Comparison of ENCODE assay signal across 21 cellular contexts in the genomic region with DNA sequence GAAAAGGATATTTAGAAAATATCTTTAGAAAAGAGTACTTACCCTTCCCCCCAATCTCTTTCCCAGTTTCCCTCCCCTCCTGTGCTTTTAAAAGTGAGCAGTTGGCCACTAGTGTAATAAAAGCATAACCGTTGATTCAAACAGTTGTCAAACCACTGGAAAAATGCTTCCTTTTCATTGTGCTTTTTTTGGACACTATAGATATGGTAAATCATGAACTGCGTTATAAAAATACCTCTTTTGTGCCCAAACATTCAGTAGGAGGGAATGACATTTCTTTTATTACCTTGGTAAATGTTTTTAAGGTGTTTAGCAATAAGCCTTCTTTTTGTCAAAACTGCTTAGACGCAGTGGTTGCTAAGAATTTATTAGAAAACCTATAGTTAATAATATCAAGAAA.
A peak's percentile ranks its signal among the peaks of the same experiment; 100 is the strongest.
DNase-seq lines count a peak whose midpoint lies in the region; ATAC-seq, FAIRE-seq and TF ChIP-seq lines count a peak whose summit lies in the region.
"Had no signal": no experiment of that assay in that cellular context is flagged by ENCODE, and none has a peak within 500 bp of the region (broad histone marks: within the 10 kb centered on the region; RNA-seq: fewer than 3 reads in every experiment).

No MANE protein-coding gene starts in this region.

- H3K27ac ChIP-seq in A549 (no peak overlapping the region), SJSA1 (peak overlapping the region; percentile 50), tibial nerve (no peak overlapping the region)
- H3K27ac ChIP-seq: Peyer's patch, SK-N-MC had no signal

- ATAC-seq in A549: no peak
- ATAC-seq in HG03378 (IDR thresholded peaks at IDR 0.05; ENCODE audit: unreplicated experiment): no peak
- ATAC-seq: K562 had no signal

- H3K4me3 ChIP-seq in A549 (no peak overlapping the region), SJSA1 (no peak overlapping the region), tibial nerve (no peak overlapping the region)
- H3K4me3 ChIP-seq: K562, Peyer's patch, SK-N-MC had no signal

- peaks cover 26% of the 10 kb centered on the region; the same call in 2 of the 3 replicates for H3K4me1 ChIP-seq in A549
- peaks cover 80% of the 10 kb centered on the region for H3K4me1 ChIP-seq in SJSA1 (replicated peaks)
- peaks cover 0 to 8% (median 0%) of the 10 kb centered on the region in 4 donors for H3K4me1 ChIP-seq in tibial nerve
- H3K4me1 ChIP-seq: Peyer's patch had no signal

- CTCF ChIA-PET in A549 (lab: Yijun Ruan, JAX): no interaction called here

- POLR2A ChIA-PET in A549 (lab: Yijun Ruan, JAX): no interaction called here

- 80% methylated on average over 3 of the region's 3 CpGs for WGBS in A549 (ENCODE audit: missing lambda C conversion rate)
- 61 to 66% methylated on average over 3 of the region's 3 CpGs for WGBS in tibial nerve, 2 donors

- DNase-seq in A549 (ENCODE audit: low read depth in 1 of 2, low spot score in 1 of 2) (no peak), NCI-H146 (lab: John Stamatoyannopoulos, UW) (peak; percentile 24), NCI-H748 treated with DMSO at 0.1 percent for 48 hours (lab: John Stamatoyannopoulos, UW) (peak; percentile 47), SJSA1 (ENCODE audit: low read depth in 1 of 2, low spot score in 2 of 2) (peak in 1 of 2 experiments; percentile 44), putamen (ENCODE audit: low spot score) (no peak), tibial nerve (ENCODE audit: low spot score in 2 of 2) (no peak)
- DNase-seq: 8988T, Calu3, DMS79 treated with DMSO at 0.1 percent for 48 hours, H7, Kasumi-1, NCI-H1048, NCI-H1436, NCI-H446 treated with DMSO at 0.1 percent for 48 hours, Peyer's patch, SHP77 treated with DMSO at 0.1 percent for 48 hours had no signal

- no peaks in the 10 kb centered on the region for H3K27me3 ChIP-seq in SJSA1 (replicated peaks)
- no peaks in the 10 kb centered on the region for H3K27me3 ChIP-seq in tibial nerve
- H3K27me3 ChIP-seq: Peyer's patch had no signal

- TF ChIP-seq EP300 in A549 (IDR thresholded peaks at IDR 0.05) (no peak), tibial nerve (IDR thresholded peaks at IDR 0.05) (no peak)

- TF ChIP-seq POLR2A in A549 (IDR thresholded peaks at IDR 0.05; ENCODE audit: low read length) (no peak), tibial nerve (IDR thresholded peaks at IDR 0.05) (no peak)

- peak; percentile 46 for FAIRE-seq in A549 (lab: Jason Lieb, UNC)
- FAIRE-seq: GM19239, HTR-8/SVneo had no signal

- no peaks in the 10 kb centered on the region for H3K36me3 ChIP-seq in SJSA1
- H3K36me3 ChIP-seq in tibial nerve: no peaks in the 10 kb centered on the region
- H3K36me3 ChIP-seq: Peyer's patch had no signal

- H3K9me3 ChIP-seq in A549 (no peaks in the 10 kb centered on the region), SJSA1 (replicated peaks) (no peaks in the 10 kb centered on the region), tibial nerve (no peaks in the 10 kb centered on the region)
- H3K9me3 ChIP-seq: Peyer's patch had no signal

- no peak overlapping the region for H3K4me2 ChIP-seq in A549

- TF ChIP-seq CTCF in A549 (IDR thresholded peaks at IDR 0.05) (no peak), tibial nerve (IDR thresholded peaks at IDR 0.05) (no peak)

- no peak for TF ChIP-seq RAD21 in A549 (conservative IDR thresholded peaks at IDR 0.05 in 1 of 2, IDR thresholded peaks at IDR 0.05 in 1 of 2)

TF ChIP-seq in A549, 52 proteins besides CTCF, POLR2A, EP300 and RAD21:
- TF ChIP-seq, protein P1, sequence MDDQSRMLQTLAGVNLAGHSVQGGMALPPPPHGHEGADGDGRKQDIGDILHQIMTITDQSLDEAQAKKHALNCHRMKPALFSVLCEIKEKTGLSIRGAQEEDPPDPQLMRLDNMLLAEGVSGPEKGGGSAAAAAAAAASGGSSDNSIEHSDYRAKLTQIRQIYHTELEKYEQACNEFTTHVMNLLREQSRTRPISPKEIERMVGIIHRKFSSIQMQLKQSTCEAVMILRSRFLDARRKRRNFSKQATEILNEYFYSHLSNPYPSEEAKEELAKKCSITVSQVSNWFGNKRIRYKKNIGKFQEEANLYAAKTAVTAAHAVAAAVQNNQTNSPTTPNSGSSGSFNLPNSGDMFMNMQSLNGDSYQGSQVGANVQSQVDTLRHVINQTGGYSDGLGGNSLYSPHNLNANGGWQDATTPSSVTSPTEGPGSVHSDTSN (IDR thresholded peaks at IDR 0.05): no peak
- TF ChIP-seq NPAS2 (CRISPR knock-in tag; IDR thresholded peaks at IDR 0.05; ENCODE audit: borderline replicate concordance) (no peak), HOXB13 (CRISPR knock-in tag; IDR thresholded peaks at IDR 0.05; ENCODE audit: low read depth) (no peak), CHD2 (IDR thresholded peaks at IDR 0.05; ENCODE audit: low read length, partially characterized antibody) (no peak), RCOR1 (IDR thresholded peaks at IDR 0.05; ENCODE audit: low read depth, low read length) (no peak), MAZ (IDR thresholded peaks at IDR 0.05; ENCODE audit: borderline replicate concordance, low read depth, low read length) (no peak), CHD4 (IDR thresholded peaks at IDR 0.05; ENCODE audit: borderline replicate concordance) (no peak), RFX5 (IDR thresholded peaks at IDR 0.05) (no peak), HOXB5 (CRISPR knock-in tag; IDR thresholded peaks at IDR 0.05) (no peak), SMC3 (IDR thresholded peaks at IDR 0.05) (no peak)
- TF ChIP-seq, protein P2, sequence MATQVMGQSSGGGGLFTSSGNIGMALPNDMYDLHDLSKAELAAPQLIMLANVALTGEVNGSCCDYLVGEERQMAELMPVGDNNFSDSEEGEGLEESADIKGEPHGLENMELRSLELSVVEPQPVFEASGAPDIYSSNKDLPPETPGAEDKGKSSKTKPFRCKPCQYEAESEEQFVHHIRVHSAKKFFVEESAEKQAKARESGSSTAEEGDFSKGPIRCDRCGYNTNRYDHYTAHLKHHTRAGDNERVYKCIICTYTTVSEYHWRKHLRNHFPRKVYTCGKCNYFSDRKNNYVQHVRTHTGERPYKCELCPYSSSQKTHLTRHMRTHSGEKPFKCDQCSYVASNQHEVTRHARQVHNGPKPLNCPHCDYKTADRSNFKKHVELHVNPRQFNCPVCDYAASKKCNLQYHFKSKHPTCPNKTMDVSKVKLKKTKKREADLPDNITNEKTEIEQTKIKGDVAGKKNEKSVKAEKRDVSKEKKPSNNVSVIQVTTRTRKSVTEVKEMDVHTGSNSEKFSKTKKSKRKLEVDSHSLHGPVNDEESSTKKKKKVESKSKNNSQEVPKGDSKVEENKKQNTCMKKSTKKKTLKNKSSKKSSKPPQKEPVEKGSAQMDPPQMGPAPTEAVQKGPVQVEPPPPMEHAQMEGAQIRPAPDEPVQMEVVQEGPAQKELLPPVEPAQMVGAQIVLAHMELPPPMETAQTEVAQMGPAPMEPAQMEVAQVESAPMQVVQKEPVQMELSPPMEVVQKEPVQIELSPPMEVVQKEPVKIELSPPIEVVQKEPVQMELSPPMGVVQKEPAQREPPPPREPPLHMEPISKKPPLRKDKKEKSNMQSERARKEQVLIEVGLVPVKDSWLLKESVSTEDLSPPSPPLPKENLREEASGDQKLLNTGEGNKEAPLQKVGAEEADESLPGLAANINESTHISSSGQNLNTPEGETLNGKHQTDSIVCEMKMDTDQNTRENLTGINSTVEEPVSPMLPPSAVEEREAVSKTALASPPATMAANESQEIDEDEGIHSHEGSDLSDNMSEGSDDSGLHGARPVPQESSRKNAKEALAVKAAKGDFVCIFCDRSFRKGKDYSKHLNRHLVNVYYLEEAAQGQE (IDR thresholded peaks at IDR 0.05): no peak
- TF ChIP-seq, protein P3, sequence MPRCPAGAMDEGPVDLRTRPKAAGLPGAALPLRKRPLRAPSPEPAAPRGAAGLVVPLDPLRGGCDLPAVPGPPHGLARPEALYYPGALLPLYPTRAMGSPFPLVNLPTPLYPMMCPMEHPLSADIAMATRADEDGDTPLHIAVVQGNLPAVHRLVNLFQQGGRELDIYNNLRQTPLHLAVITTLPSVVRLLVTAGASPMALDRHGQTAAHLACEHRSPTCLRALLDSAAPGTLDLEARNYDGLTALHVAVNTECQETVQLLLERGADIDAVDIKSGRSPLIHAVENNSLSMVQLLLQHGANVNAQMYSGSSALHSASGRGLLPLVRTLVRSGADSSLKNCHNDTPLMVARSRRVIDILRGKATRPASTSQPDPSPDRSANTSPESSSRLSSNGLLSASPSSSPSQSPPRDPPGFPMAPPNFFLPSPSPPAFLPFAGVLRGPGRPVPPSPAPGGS (IDR thresholded peaks at IDR 0.05): no peak
- TF ChIP-seq, protein P4, sequence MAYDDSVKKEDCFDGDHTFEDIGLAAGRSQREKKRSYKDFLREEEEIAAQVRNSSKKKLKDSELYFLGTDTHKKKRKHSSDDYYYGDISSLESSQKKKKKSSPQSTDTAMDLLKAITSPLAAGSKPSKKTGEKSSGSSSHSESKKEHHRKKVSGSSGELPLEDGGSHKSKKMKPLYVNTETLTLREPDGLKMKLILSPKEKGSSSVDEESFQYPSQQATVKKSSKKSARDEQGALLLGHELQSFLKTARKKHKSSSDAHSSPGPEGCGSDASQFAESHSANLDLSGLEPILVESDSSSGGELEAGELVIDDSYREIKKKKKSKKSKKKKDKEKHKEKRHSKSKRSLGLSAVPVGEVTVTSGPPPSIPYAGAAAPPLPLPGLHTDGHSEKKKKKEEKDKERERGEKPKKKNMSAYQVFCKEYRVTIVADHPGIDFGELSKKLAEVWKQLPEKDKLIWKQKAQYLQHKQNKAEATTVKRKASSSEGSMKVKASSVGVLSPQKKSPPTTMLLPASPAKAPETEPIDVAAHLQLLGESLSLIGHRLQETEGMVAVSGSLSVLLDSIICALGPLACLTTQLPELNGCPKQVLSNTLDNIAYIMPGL (CRISPR knock-in tag; IDR thresholded peaks at IDR 0.05; ENCODE audit: borderline replicate concordance): no peak

Comparison
In these comparisons a context has a peak if more than half of its experiments do, and no peak if none do; other contexts are left out.
1. DNase-seq: peak in NCI-H146 (single experiment) and NCI-H748 treated with DMSO at 0.1 percent for 48 hours (single experiment); none in A549 (0 of 2), putamen (single experiment) and tibial nerve (0 of 2).